Comparison of ENCODE assay signal across 1 cellular context in the genomic region with DNA sequence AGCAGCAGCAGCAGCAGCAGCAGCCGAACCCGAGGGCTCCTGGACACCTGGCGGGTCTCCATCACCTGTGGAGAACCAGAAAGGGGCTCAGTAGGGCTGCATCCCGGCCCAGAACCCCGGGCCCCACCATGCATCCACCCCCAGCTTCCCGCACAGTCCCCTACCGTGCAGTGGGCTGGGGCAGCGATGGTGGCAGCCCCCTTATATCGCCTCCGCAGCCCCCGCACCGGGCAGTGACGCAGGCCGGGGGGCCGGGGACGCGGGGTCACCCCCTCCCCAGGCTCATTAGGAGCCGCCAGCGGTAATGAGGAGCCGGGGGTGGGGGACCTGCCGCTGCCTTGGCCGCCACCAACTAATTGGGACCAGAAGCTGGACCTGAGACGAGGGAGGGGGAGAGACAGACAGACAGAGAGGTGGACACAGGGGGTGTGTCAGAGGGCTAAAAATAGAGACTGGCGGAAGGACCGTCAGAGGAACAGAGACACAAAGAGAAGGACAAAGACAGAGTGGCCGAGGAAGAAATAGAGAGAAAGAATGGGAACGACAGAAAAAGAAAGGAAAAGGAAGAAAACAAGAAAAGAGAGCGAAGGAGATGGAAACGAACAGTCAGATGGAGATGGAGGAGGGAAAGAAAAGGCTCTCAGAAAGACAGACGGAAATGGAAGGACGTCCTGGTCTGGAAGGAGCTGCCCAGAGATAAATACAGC.
TF ChIP-seq lines count a peak whose summit lies in the region.

A gene with protein sequence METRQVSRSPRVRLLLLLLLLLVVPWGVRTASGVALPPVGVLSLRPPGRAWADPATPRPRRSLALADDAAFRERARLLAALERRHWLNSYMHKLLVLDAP (minus strand): TSS at position 164 of the 707 bp plus-strand sequence. CDS start 102 bp downstream, at position 62.

TF ChIP-seq in HEK293, 187 proteins besides CTCF, POLR2A, EP300 and RAD21 (continued from another document):
- peak; percentile 89 for TF ChIP-seq PRDM1 (tag by site-specific recombination; IDR thresholded peaks at IDR 0.05)
- TF ChIP-seq ZBTB21 (tag by site-specific recombination; IDR thresholded peaks at IDR 0.05) = no peak
- TF ChIP-seq, protein P1, sequence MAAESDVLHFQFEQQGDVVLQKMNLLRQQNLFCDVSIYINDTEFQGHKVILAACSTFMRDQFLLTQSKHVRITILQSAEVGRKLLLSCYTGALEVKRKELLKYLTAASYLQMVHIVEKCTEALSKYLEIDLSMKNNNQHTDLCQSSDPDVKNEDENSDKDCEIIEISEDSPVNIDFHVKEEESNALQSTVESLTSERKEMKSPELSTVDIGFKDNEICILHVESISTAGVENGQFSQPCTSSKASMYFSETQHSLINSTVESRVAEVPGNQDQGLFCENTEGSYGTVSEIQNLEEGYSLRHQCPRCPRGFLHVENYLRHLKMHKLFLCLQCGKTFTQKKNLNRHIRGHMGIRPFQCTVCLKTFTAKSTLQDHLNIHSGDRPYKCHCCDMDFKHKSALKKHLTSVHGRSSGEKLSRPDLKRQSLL (tag by site-specific recombination; IDR thresholded peaks at IDR 0.05) = no peak
- no peak for TF ChIP-seq GLIS1 (tag by site-specific recombination; IDR thresholded peaks at IDR 0.05)
- TF ChIP-seq ZNF266 (tag by site-specific recombination; IDR thresholded peaks at IDR 0.05; ENCODE audit: low read depth) = no peak
- TF ChIP-seq ZNF776 (tag by site-specific recombination; IDR thresholded peaks at IDR 0.05; ENCODE audit: borderline replicate concordance) = no peak
- TF ChIP-seq HOXA7 (CRISPR knock-in tag; IDR thresholded peaks at IDR 0.05; ENCODE audit: borderline replicate concordance) = no peak
- no peak for TF ChIP-seq ZFP3 (tag by site-specific recombination; IDR thresholded peaks at IDR 0.05; ENCODE audit: low read depth)
